9 cellular contexts compared by ENCODE assay signal in the genomic region with DNA sequence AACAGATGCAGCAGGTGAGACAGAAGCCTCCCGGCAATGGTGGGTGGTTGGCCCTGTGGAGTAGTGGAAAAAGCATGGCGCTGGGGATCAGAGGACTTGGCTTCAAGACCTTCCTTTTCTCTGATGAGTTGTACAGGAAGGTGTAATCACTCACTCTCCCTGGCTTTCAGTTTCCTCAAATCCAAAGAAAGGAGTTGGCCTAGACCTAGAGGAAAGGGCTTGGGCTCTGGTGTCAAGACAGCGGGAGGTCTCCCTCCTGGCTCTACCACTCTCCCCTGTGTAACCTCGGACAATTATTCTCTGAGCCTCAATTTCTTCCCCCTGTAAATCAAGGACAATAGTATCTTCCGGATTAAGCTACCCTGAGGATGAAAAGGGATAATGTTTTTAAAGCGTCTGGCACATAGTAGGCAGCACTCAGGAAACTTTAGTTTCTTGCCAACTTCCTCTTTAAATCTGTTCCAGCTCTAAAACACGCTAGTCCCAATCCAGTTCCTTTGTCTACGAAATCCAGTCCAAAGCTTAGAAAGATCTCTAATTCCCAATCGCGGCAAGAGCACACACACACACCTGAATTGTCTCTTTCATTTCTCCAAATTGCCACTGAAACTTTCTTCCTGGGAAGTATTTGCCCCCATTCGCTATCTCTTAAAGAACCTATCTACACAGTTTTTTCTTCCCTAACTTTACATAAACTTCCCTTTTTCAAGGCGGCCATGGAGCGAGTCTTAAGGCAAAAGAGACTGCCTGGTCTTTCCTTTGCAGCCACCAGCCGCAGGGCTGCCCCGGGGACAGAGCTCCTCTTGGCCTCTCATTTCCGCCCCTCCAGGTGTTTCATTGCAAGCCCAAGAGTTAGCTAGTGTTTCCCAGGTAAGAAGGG. TPM values are rescaled to one million over a fixed set of nuclear protein-coding genes. Genes with fewer than 3 reads are reported as not detected.
DNase-seq lines count a peak whose midpoint lies in the region; ATAC-seq, FAIRE-seq and TF ChIP-seq lines count a peak whose summit lies in the region.
"Had no signal": no experiment of that assay in that cellular context is flagged by ENCODE, and none has a peak within 500 bp of the region (broad histone marks: within the 10 kb centered on the region; RNA-seq: fewer than 3 reads in every experiment).

No MANE protein-coding gene starts in this region.

- TF ChIP-seq POLR2A in A549 (IDR thresholded peaks at IDR 0.05; ENCODE audit: low read length) = no peak

- ATAC-seq in A549 = peak; percentile 68 to 70; a peak in 5 of 6 replicates
- no peak for ATAC-seq in HG02852 (IDR thresholded peaks at IDR 0.05; ENCODE audit: unreplicated experiment)
- no peak for ATAC-seq in CD4-positive, alpha-beta T cell (ENCODE audit: poor library complexity)

- no peaks in the 10 kb centered on the region for H3K27me3 ChIP-seq in CD4-positive, alpha-beta T cell (ENCODE audit: control insufficient read depth, insufficient read depth, low read length)

- H3K36me3 Mint-ChIP-seq in CD4-positive, alpha-beta T cell (ENCODE audit: low read depth) = no peaks in the 10 kb centered on the region

- H3K4me1 ChIP-seq in A549 = no peaks in the 10 kb centered on the region

- TF ChIP-seq RAD21 in A549 (conservative IDR thresholded peaks at IDR 0.05 in 1 of 2, IDR thresholded peaks at IDR 0.05 in 1 of 2) = no peak

- peak overlapping the region; percentile 75 for H3K4me2 ChIP-seq in A549

- intact Hi-C loops in CD4-positive, alpha-beta T cell (cut with DNase I, micrococcal nuclease) = no loop called here

- H3K9me3 Mint-ChIP-seq in CD4-positive, alpha-beta T cell = no peaks in the 10 kb centered on the region

- H3K9me3 ChIP-seq in A549 = no peaks in the 10 kb centered on the region
- no peaks in the 10 kb centered on the region for H3K9me3 ChIP-seq in CD4-positive, alpha-beta T cell (ENCODE audit: control insufficient read depth, low read length)

- FAIRE-seq in A549 (lab: Jason Lieb, UNC) = peak; percentile 72

- TF ChIP-seq CTCF in A549 (IDR thresholded peaks at IDR 0.05) (no peak), LNCaP clone FGC (IDR thresholded peaks at IDR 0.05; ENCODE audit: control insufficient read depth, extremely low read depth, insufficient read depth) (no peak), astrocyte of the cerebellum (IDR thresholded peaks at IDR 0.05; ENCODE audit: low read depth, low read length, missing control alignments) (no peak)
- no peak for TF ChIP-seq CTCF in CD4-positive, alpha-beta T cell (IDR thresholded peaks at IDR 0.05)

- peak overlapping the region; percentile 36 for H3K4me3 ChIP-seq in A549
- H3K4me3 ChIP-seq in LNCaP clone FGC (ENCODE audit: low read depth, low read length) = peak overlapping the region; percentile 47
- H3K4me3 ChIP-seq in astrocyte of the cerebellum (ENCODE audit: low read depth, low read length) = peak overlapping the region; percentile 19

- H3K27ac Mint-ChIP-seq in CD4-positive, alpha-beta T cell = no peak overlapping the region

- 3% methylated on average over 15 of the region's 16 CpGs for WGBS in A549 (ENCODE audit: missing lambda C conversion rate)

- no peaks in the 10 kb centered on the region for H3K27me3 Mint-ChIP-seq in CD4-positive, alpha-beta T cell

- CTCF ChIA-PET in A549 (lab: Yijun Ruan, JAX) = no interaction called here
- CTCF ChIA-PET in CD4-positive, alpha-beta T cell (lab: Charles Lee) = no interaction called here

- DNase-seq in A549 (ENCODE audit: low read depth in 1 of 2, low spot score in 1 of 2) = peak; percentile 9 to 10
- DNase-seq in LNCaP clone FGC (ENCODE audit: low read depth) = no peak
- DNase-seq in astrocyte of the cerebellum (ENCODE audit: low read depth) = no peak
- peak; percentile 5 for DNase-seq in medulla oblongata (ENCODE audit: extremely low spot score)
- DNase-seq in central memory CD4-positive, alpha-beta T cell = no peak
- DNase-seq in cortex of kidney (lab: John Stamatoyannopoulos, UW) = no peak
- no peak for DNase-seq in CD4-positive, alpha-beta T cell
- DNase-seq: stimulated activated CD4-positive, alpha-beta T cell treated with anti-CD3 and anti-CD28 coated beads, Interleukin-4, amount 100 ng/mL, for 4 hours had no signal

- TF ChIP-seq EP300 in A549 (IDR thresholded peaks at IDR 0.05) = no peak

- H3K27ac ChIP-seq in A549 = no peak overlapping the region
- H3K27ac ChIP-seq in CD4-positive, alpha-beta T cell (ENCODE audit: low read depth, low read length) = no peak overlapping the region

- H3K4me1 Mint-ChIP-seq in CD4-positive, alpha-beta T cell (ENCODE audit: low read depth) = peaks cover 7% of the 10 kb centered on the region

- no peak overlapping the region for H3K4me3 Mint-ChIP-seq in CD4-positive, alpha-beta T cell

- POLR2A ChIA-PET in A549 (lab: Yijun Ruan, JAX) = no interaction called here
- POLR2A ChIA-PET in CD4-positive, alpha-beta T cell (lab: Charles Lee) = no interaction called here

- in situ Hi-C loops in astrocyte of the cerebellum (cut with HindIII; ENCODE audit: low sequenced_read_pairs) = no loop called here

TF ChIP-seq in A549, 52 proteins besides CTCF, POLR2A, EP300 and RAD21:
- TF ChIP-seq HOXA7 (CRISPR knock-in tag; IDR thresholded peaks at IDR 0.05) (no peak), FOXS1 (CRISPR knock-in tag; IDR thresholded peaks at IDR 0.05) (no peak), HOXB5 (CRISPR knock-in tag; IDR thresholded peaks at IDR 0.05) (no peak), FOSB (CRISPR knock-in tag; IDR thresholded peaks at IDR 0.05) (no peak), SMC3 (IDR thresholded peaks at IDR 0.05) (no peak), NR3C1 (IDR thresholded peaks at IDR 0.05) (no peak), TP53 (CRISPR knock-in tag; IDR thresholded peaks at IDR 0.05) (no peak), ZNF302 (CRISPR knock-in tag; IDR thresholded peaks at IDR 0.05) (no peak)
- TF ChIP-seq, protein P1, sequence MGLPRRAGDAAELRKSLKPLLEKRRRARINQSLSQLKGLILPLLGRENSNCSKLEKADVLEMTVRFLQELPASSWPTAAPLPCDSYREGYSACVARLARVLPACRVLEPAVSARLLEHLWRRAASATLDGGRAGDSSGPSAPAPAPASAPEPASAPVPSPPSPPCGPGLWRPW (IDR thresholded peaks at IDR 0.05) = no peak
- TF ChIP-seq, protein P2, sequence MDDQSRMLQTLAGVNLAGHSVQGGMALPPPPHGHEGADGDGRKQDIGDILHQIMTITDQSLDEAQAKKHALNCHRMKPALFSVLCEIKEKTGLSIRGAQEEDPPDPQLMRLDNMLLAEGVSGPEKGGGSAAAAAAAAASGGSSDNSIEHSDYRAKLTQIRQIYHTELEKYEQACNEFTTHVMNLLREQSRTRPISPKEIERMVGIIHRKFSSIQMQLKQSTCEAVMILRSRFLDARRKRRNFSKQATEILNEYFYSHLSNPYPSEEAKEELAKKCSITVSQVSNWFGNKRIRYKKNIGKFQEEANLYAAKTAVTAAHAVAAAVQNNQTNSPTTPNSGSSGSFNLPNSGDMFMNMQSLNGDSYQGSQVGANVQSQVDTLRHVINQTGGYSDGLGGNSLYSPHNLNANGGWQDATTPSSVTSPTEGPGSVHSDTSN (IDR thresholded peaks at IDR 0.05) = no peak

RNA-seq across cellular contexts. Expression of gene GPC4, which starts 29.9 kb away (rescaled TPM):
- polyA plus RNA-seq in A549 (2011; rRNA removed) (0.03 TPM in 1 of 2 replicates, not detected in the other), A549 (2017; fragmentation: RNase III; extraction: RNeasy Plus Mini Kit Qiagen cat#74134 plus additional on column Dnase treatment) (0.01 TPM in 1 of 3 replicates, not detected in the others)
- polyA plus RNA-seq in A549 (2012; cell fraction: cytosol; rRNA removed) = 0.01 TPM in 1 of 2 replicates, not detected in the other
- 0.01 TPM in 1 of 2 replicates, not detected in the other for polyA plus RNA-seq in A549 (2012; cell fraction: nucleus; rRNA removed)
- not detected in 2 replicates for polyA minus RNA-seq in A549 (2011; rRNA and poly(A)+ RNA removed)
- not detected for total RNA-seq in CD4-positive, alpha-beta T cell

Comparison
In these comparisons a context has a peak if more than half of its experiments do, and no peak if none do; other contexts are left out.
1. ATAC-seq: peak in A549 (2 of 2); none in HG02852 (single experiment) and CD4-positive, alpha-beta T cell (single experiment).
2. DNase-seq: peak in A549 (2 of 2) and medulla oblongata (single experiment); none in LNCaP clone FGC (single experiment), astrocyte of the cerebellum (single experiment), central memory CD4-positive, alpha-beta T cell (single experiment), cortex of kidney (single experiment) and CD4-positive, alpha-beta T cell (0 of 10).
3. Peak in every context shown above with its lines, with median percentiles within 50 percentile points of each other: H3K4me3 ChIP-seq.